Comparison of ENCODE assay signal across 8 cellular contexts in genomic region chr5:139415221-139415861, GRCh38. TPM values are rescaled to one million over a fixed set of nuclear protein-coding genes. Genes with fewer than 3 reads are reported as not detected.
DNase-seq lines count a peak whose midpoint lies in the region; ATAC-seq, FAIRE-seq and TF ChIP-seq lines count a peak whose summit lies in the region.

No MANE protein-coding gene starts in this region.

- H3K27ac Mint-ChIP-seq in astrocyte (ENCODE audit: unreplicated experiment) (no peak overlapping the region), osteocyte (ENCODE audit: unreplicated experiment) (no peak overlapping the region)

- H3K36me3 ChIP-seq in astrocyte (ENCODE audit: insufficient read depth, low read length) (peaks cover 7% of the 10 kb centered on the region), thyroid gland (no peaks in the 10 kb centered on the region)

- no peak overlapping the region for H3K27ac ChIP-seq in astrocyte (ENCODE audit: low read depth, low read length)
- H3K27ac ChIP-seq in thyroid gland, result peak overlapping the region; percentile 47 to 65 (median 56)

- no peaks in the 10 kb centered on the region for H4K20me1 ChIP-seq in astrocyte (ENCODE audit: insufficient read depth, low read length)

- no peaks in the 10 kb centered on the region for H3K79me2 ChIP-seq in astrocyte (ENCODE audit: insufficient read depth, low read length)

- no peak for ATAC-seq in HG03025 (IDR thresholded peaks at IDR 0.05; ENCODE audit: low FRiP score, unreplicated experiment)

- H3K4me3 ChIP-seq in astrocyte (ENCODE audit: insufficient read depth, low read depth, low read length) (no peak overlapping the region), thyroid gland (replicated peaks in 1 of 3) (no peak overlapping the region)

- H3K4me1 ChIP-seq in astrocyte (ENCODE audit: insufficient read depth, low read length), result peaks cover 14% of the 10 kb centered on the region
- H3K4me1 ChIP-seq in thyroid gland, result peaks cover 27 to 33% of the 10 kb centered on the region in 2 donors

- no peak for TF ChIP-seq POLR2A in thyroid gland (IDR thresholded peaks at IDR 0.05)

- FAIRE-seq in astrocyte (lab: Jason Lieb, UNC), result no peak

- DNase-seq in activated effector memory CD4-positive, alpha-beta T cell treated with anti-CD3 and anti-CD28 coated beads, Interleukin-2, amount 50 U/mL, for 16 hours, result peak; percentile 64
- DNase-seq in activated effector memory CD4-positive, alpha-beta T cell treated with Interleukin-2 at 50 U/mL for 16 hours, result no peak
- DNase-seq in astrocyte (ENCODE audit: low read depth) (no peak), islet precursor cell (peak; percentile 29), thyroid gland (peak in 1 of 2 donors; percentile 27), NCI-H1930 (lab: John Stamatoyannopoulos, UW) (no peak), osteocyte (ENCODE audit: extremely low spot score, unreplicated experiment) (no peak)

- H3K4me2 ChIP-seq in astrocyte (ENCODE audit: low read length), result peak overlapping the region; percentile 28

- 75 to 80% methylated on average over 6 to 7 of the region's 8 CpGs for WGBS in thyroid gland, 2 donors

- H3K4me1 Mint-ChIP-seq in astrocyte (ENCODE audit: low read depth, unreplicated experiment) (no peaks in the 10 kb centered on the region), osteocyte (ENCODE audit: unreplicated experiment) (peaks cover 8% of the 10 kb centered on the region)

- H2AFZ ChIP-seq in astrocyte (ENCODE audit: low read depth, low read length), result no peak overlapping the region

- no peaks in the 10 kb centered on the region for H3K27me3 Mint-ChIP-seq in astrocyte (ENCODE audit: low read depth, unreplicated experiment)
- H3K27me3 Mint-ChIP-seq in osteocyte (ENCODE audit: unreplicated experiment), result no peaks in the 10 kb centered on the region

- TF ChIP-seq CTCF in astrocyte (IDR thresholded peaks at IDR 0.05; ENCODE audit: insufficient read depth, low read depth, low read length) (no peak), thyroid gland (IDR thresholded peaks at IDR 0.05) (no peak), osteocyte (IDR thresholded peaks at IDR 0.05) (no peak)

- no peaks in the 10 kb centered on the region for H3K9me3 Mint-ChIP-seq in astrocyte (ENCODE audit: unreplicated experiment)
- H3K9me3 Mint-ChIP-seq in osteocyte (ENCODE audit: unreplicated experiment), result no peaks in the 10 kb centered on the region

- no peak overlapping the region for H3K9ac ChIP-seq in astrocyte (ENCODE audit: low read length)

- intact Hi-C loops in thyroid gland (cut with DNase I), result no loop called here

- H3K27me3 ChIP-seq in astrocyte (ENCODE audit: insufficient read depth, low read length), result no peaks in the 10 kb centered on the region
- no peaks in the 10 kb centered on the region for H3K27me3 ChIP-seq in thyroid gland

- H3K4me3 Mint-ChIP-seq in astrocyte (ENCODE audit: unreplicated experiment) (no peak overlapping the region), osteocyte (ENCODE audit: unreplicated experiment) (no peak overlapping the region)

- H3K36me3 Mint-ChIP-seq in astrocyte (ENCODE audit: low read depth, unreplicated experiment) (peaks cover 29% of the 10 kb centered on the region), osteocyte (ENCODE audit: unreplicated experiment) (peaks cover 34% of the 10 kb centered on the region)

- no peaks in the 10 kb centered on the region for H3K9me3 ChIP-seq in astrocyte (ENCODE audit: insufficient read depth, low read depth, low read length)
- H3K9me3 ChIP-seq in thyroid gland, result no peaks in the 10 kb centered on the region

RNA-seq across cellular contexts. Expression of gene SPATA24, which starts 11.5 kb away (rescaled TPM):
- total RNA-seq in astrocyte (4.5 and 5.2 TPM in 2 replicates), thyroid gland (10 to 100 TPM in 1 of 4 donors, 1 to 10 TPM in 3; 6.5 to 14.2 (median 7.3) TPM), osteocyte (4.6 TPM in 2 replicates)

RNA-seq across cellular contexts. Expression of gene PROB1, which starts 20.4 kb away (rescaled TPM):
- 0.59 and 0.60 TPM in 2 replicates for total RNA-seq in astrocyte
- total RNA-seq in thyroid gland, result 1 to 10 TPM; 1.6 to 4.2 (median 1.9) TPM
- total RNA-seq in osteocyte, result 1.5 and 1.6 TPM in 2 replicates

RNA-seq across cellular contexts. Expression of gene DNAJC18, which starts 24.0 kb away (rescaled TPM):
- total RNA-seq in astrocyte (18.8 and 21.4 TPM in 2 replicates), thyroid gland (10 to 100 TPM in 3 of 4 donors, 1 to 10 TPM in 1; 7.9 to 21.0 (median 12.7) TPM), osteocyte (26.2 and 32.7 TPM in 2 replicates)

RNA-seq across cellular contexts. Expression of gene MZB1, which starts 25.6 kb away (rescaled TPM):
- total RNA-seq in astrocyte, result 0.22 TPM in 1 of 2 replicates, not detected in the other
- total RNA-seq in thyroid gland, result 1 to 10 TPM in 2 of 4 donors, not detected in 2; 1.1 to 6.0 TPM
- not detected in 2 replicates for total RNA-seq in osteocyte

RNA-seq across cellular contexts. Expression of gene SLC23A1, which starts 32.2 kb away (rescaled TPM):
- not detected in 2 replicates for total RNA-seq in astrocyte
- not detected for total RNA-seq in thyroid gland
- not detected in 2 replicates for total RNA-seq in osteocyte

Comparison
In these comparisons a context has a peak if more than half of its experiments do, and no peak if none do; other contexts are left out.
1. DNase-seq: peak in activated effector memory CD4-positive, alpha-beta T cell treated with anti-CD3 and anti-CD28 coated beads, Interleukin-2, amount 50 U/mL, for 16 hours (single experiment) and islet precursor cell (single experiment); none in activated effector memory CD4-positive, alpha-beta T cell treated with Interleukin-2 at 50 U/mL for 16 hours (single experiment), astrocyte (single experiment), NCI-H1930 (0 of 2) and osteocyte (single experiment).